Comparison of ENCODE assay signal across 8 cellular contexts in genomic region chr4:152536545-152537182, GRCh38. TPM values are rescaled to one million over a fixed set of nuclear protein-coding genes. Genes with fewer than 3 reads are reported as not detected.
DNase-seq lines count a peak whose midpoint lies in the region; ATAC-seq lines count a peak whose summit lies in the region.

No MANE protein-coding gene starts in this region.

- H3K27ac ChIP-seq in SJSA1 (peak overlapping the region; percentile 73), layer of hippocampus (ENCODE audit: low read depth, low read length) (peak overlapping the region; percentile 84)

- peaks cover 12% of the 10 kb centered on the region; the same call in 1 of the 2 replicates for H3K36me3 ChIP-seq in SJSA1

- DNase-seq in COLO668 (lab: John Stamatoyannopoulos, UW; ENCODE audit: unreplicated experiment) (peak; percentile 74), GM19238 (ENCODE audit: insufficient read length, low spot score) (peak; percentile 30), SJSA1 (ENCODE audit: low read depth in 1 of 2, low spot score in 2 of 2) (no peak), NCI-H2107 treated with DMSO at 0.1 percent for 48 hours (lab: John Stamatoyannopoulos, UW; ENCODE audit: unreplicated experiment) (no peak)
- DNase-seq in central memory CD4-positive, alpha-beta T cell = peak; percentile 85
- DNase-seq in stimulated activated CD8-positive, alpha-beta memory T cell treated with anti-CD3 and anti-CD28 coated beads, Interleukin-4, amount 100 ng/mL, for 1 hour (ENCODE audit: low read depth in 2 of 2, low spot score in 1 of 2) = peak; percentile 31

- peak; percentile 39 for ATAC-seq in HG03280 (IDR thresholded peaks at IDR 0.05; ENCODE audit: unreplicated experiment)

- peak overlapping the region; percentile 93 for H3K4me3 ChIP-seq in SJSA1

- peaks cover 13% of the 10 kb centered on the region for H3K4me1 ChIP-seq in SJSA1 (replicated peaks)

- H3K27me3 ChIP-seq in SJSA1 (replicated peaks) (no peaks in the 10 kb centered on the region), layer of hippocampus (ENCODE audit: control insufficient read depth, insufficient read depth, low read length) (no peaks in the 10 kb centered on the region)

- H3K9me3 ChIP-seq in SJSA1 (replicated peaks) = no peaks in the 10 kb centered on the region

RNA-seq across cellular contexts. Expression of gene FBXW7, which starts 0.8 kb away (rescaled TPM):
- 28.9 and 29.5 TPM in 2 replicates for total RNA-seq in SJSA1 (2014; rRNA removed; shearing (Covaris generic))

Comparison
In these comparisons a context has a peak if more than half of its experiments do, and no peak if none do; other contexts are left out.
1. DNase-seq: peak in COLO668 (single experiment), GM19238 (single experiment), central memory CD4-positive, alpha-beta T cell (single experiment) and stimulated activated CD8-positive, alpha-beta memory T cell treated with anti-CD3 and anti-CD28 coated beads, Interleukin-4, amount 100 ng/mL, for 1 hour (2 of 2); none in SJSA1 (0 of 2) and NCI-H2107 treated with DMSO at 0.1 percent for 48 hours (single experiment).